8 cellular contexts compared by ENCODE assay signal in the genomic region with DNA sequence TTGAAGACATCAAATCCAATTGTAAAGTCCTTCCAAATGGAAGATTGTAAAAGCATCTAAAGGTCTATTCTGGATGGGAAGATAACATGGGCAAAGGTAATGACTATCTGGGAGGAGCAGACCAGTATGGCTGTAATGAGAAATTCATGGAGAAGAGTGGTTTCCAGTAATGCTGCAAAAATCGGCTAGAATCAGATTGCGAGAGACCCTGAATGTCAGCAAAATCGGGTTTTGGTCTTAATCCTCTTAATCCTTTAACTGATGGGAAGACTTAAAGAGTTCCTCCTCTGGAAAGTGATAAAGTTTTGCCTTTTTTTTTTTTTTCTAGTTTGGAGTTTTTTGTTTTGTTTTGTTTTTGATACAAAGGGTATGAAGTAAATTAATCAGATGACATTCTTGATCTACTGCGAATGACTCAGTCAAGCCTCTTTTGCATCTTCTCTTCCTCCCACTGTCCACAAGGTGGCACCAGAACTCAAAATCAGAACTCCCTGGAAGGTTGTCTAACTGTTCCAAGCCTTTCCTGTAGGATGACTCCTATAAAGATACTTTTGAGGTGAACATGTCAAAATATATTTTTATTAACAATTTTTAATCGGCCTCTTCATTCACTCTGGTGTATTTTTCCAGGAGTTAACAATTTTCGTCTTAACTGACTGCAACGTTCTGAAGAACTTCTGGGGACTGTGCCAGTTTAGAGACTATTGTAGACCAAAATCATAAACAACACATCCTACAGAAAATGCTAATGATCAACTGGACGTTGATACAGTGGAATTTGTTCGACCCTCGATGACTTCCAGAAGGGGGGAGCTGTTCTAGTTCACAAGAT.
A peak's percentile ranks its signal among the peaks of the same experiment; 100 is the strongest.
DNase-seq lines count a peak whose midpoint lies in the region; ATAC-seq and TF ChIP-seq lines count a peak whose summit lies in the region.

No MANE protein-coding gene starts in this region.

- no peak for ATAC-seq in CD8-positive, alpha-beta T cell
- peak; percentile 61 for ATAC-seq in GM18861 (IDR thresholded peaks at IDR 0.05; ENCODE audit: unreplicated experiment)
- ATAC-seq in HG02981 (IDR thresholded peaks at IDR 0.05; ENCODE audit: unreplicated experiment) = peak; percentile 81

- intact Hi-C loops in CD8-positive, alpha-beta T cell (cut with DNase I, micrococcal nuclease) = loop anchor here (2.0 to 10.0 kb wide), 3 partner anchors 113 to 321 kb away; no protein-coding TSS in a partner anchor

- no peaks in the 10 kb centered on the region for H3K36me3 ChIP-seq in CD8-positive, alpha-beta T cell (ENCODE audit: insufficient read depth, low read length)
- no peaks in the 10 kb centered on the region for H3K36me3 ChIP-seq in WERI-Rb-1

- H3K4me3 Mint-ChIP-seq in CD8-positive, alpha-beta T cell = no peak overlapping the region
- H3K4me3 Mint-ChIP-seq in neural crest cell = no peak overlapping the region

- H3K27ac ChIP-seq in CD8-positive, alpha-beta T cell (ENCODE audit: low read depth, low read length) = no peak overlapping the region
- H3K27ac ChIP-seq in WERI-Rb-1 = no peak overlapping the region

- H3K4me1 Mint-ChIP-seq in CD8-positive, alpha-beta T cell (ENCODE audit: low read depth) = no peaks in the 10 kb centered on the region
- H3K4me1 Mint-ChIP-seq in neural crest cell = peaks cover 52% of the 10 kb centered on the region

- TF ChIP-seq CTCF in CD8-positive, alpha-beta T cell (IDR thresholded peaks at IDR 0.05) = peak; percentile 67
- TF ChIP-seq CTCF in WERI-Rb-1 (IDR thresholded peaks at IDR 0.05; ENCODE audit: low read depth, low read length) = peak; percentile 82
- peak; percentile 81 for TF ChIP-seq CTCF in fibroblast of mammary gland (conservative IDR thresholded peaks at IDR 0.05; ENCODE audit: control insufficient read depth, insufficient read depth, low read depth, low read length)
- peak; percentile 92 for TF ChIP-seq CTCF in neural crest cell (conservative IDR thresholded peaks at IDR 0.05)

- no peak overlapping the region for H3K4me3 ChIP-seq in CD8-positive, alpha-beta T cell (ENCODE audit: low read depth, low read length)
- H3K4me3 ChIP-seq in WERI-Rb-1 (ENCODE audit: low read depth, low read length) (no peak overlapping the region), fibroblast of mammary gland (ENCODE audit: control insufficient read depth, low read depth, low read length) (no peak overlapping the region)

- peak in 2 of 7 experiments; percentile 4 to 26 for DNase-seq in CD8-positive, alpha-beta T cell
- DNase-seq in NCI-H2081 (lab: John Stamatoyannopoulos, UW) = peak; percentile 59 to 76
- peak; percentile 72 for DNase-seq in WERI-Rb-1
- DNase-seq in fibroblast of mammary gland (ENCODE audit: low read depth) = peak; percentile 71
- DNase-seq in neural crest cell (ENCODE audit: low read depth, low spot score) = peak; percentile 53
- no peak for DNase-seq in effector CD8-positive, alpha-beta T cell (lab: John Stamatoyannopoulos, UW)

- no peaks in the 10 kb centered on the region for H3K36me3 Mint-ChIP-seq in CD8-positive, alpha-beta T cell
- H3K36me3 Mint-ChIP-seq in neural crest cell (ENCODE audit: low read depth) = peaks cover 4% of the 10 kb centered on the region

- no peak overlapping the region for H3K27ac Mint-ChIP-seq in CD8-positive, alpha-beta T cell
- H3K27ac Mint-ChIP-seq in neural crest cell (ENCODE audit: unreplicated experiment) = no peak overlapping the region

- H3K27me3 ChIP-seq in CD8-positive, alpha-beta T cell (ENCODE audit: insufficient read depth, low read length) = no peaks in the 10 kb centered on the region
- H3K27me3 ChIP-seq in WERI-Rb-1 (ENCODE audit: insufficient read depth, low read depth, severe bottlenecking) = no peaks in the 10 kb centered on the region

- no peaks in the 10 kb centered on the region for H3K27me3 Mint-ChIP-seq in CD8-positive, alpha-beta T cell (ENCODE audit: low read depth)
- H3K27me3 Mint-ChIP-seq in neural crest cell (ENCODE audit: low read depth) = no peaks in the 10 kb centered on the region

- CTCF ChIA-PET in CD8-positive, alpha-beta T cell (lab: Charles Lee) = interaction anchor here (1.0 kb wide), 1 partner anchor 588 kb away, joined by 5 read pairs; no protein-coding TSS in a partner anchor

- H3K9me3 Mint-ChIP-seq in CD8-positive, alpha-beta T cell = no peaks in the 10 kb centered on the region
- peaks cover 2% of the 10 kb centered on the region for H3K9me3 Mint-ChIP-seq in neural crest cell

- no peaks in the 10 kb centered on the region for H3K9me3 ChIP-seq in CD8-positive, alpha-beta T cell (ENCODE audit: low read length)
- H3K9me3 ChIP-seq in WERI-Rb-1 (ENCODE audit: severe bottlenecking) = no peaks in the 10 kb centered on the region

- no peaks in the 10 kb centered on the region for H3K4me1 ChIP-seq in CD8-positive, alpha-beta T cell (ENCODE audit: insufficient read depth, low read length)

- POLR2A ChIA-PET in CD8-positive, alpha-beta T cell (lab: Charles Lee) = no interaction called here
